In the genomic region with DNA sequence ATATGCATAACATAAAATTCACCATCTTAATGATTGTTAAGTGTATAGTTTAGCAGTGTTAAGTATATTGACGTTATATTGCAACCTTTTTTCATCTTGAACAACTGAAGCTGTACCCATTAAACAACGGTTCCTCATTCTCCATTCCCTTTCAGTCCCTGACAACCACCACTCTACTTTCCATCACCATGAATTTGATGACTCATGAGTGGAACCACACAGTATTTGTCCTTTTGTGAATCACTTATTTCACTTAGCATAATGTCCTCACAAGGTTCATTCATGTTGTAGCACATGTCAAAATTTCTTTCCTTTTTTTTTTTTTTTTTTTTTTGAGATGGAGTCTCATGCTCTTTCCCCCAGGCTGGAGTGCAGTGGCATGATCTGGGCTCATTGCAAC, we compare ENCODE assay signal across 15 cellular contexts. TPM values are rescaled to one million over a fixed set of nuclear protein-coding genes. Genes with fewer than 3 reads are reported as not detected.
A peak's percentile ranks its signal among the peaks of the same experiment; 100 is the strongest.
DNase-seq lines count a peak whose midpoint lies in the region; ATAC-seq, FAIRE-seq and TF ChIP-seq lines count a peak whose summit lies in the region.
"Had no signal": no experiment of that assay in that cellular context is flagged by ENCODE, and none has a peak within 500 bp of the region (broad histone marks: within the 10 kb centered on the region; RNA-seq: fewer than 3 reads in every experiment).

No MANE protein-coding gene starts in this region.

- CTCF ChIA-PET in A673 (lab: Charles Lee): no interaction called here
- CTCF ChIA-PET in GM10248 (lab: Yijun Ruan, JAX): interaction anchor here (0.8 kb wide), 1 partner anchor 38 kb away, joined by 3 read pairs; no protein-coding TSS in a partner anchor

- BruUV-seq in A673 (replicated peaks; lab: Mats Ljungman, UMichigan): no TSS peak

- DNase-seq in A673 (ENCODE audit: low spot score) (peak; percentile 45), H54 (ENCODE audit: insufficient read length, low spot score) (no peak), SJSA1 (ENCODE audit: low read depth in 1 of 2, low spot score in 2 of 2) (peak in 1 of 2 experiments; percentile 79), fibroblast of mammary gland (ENCODE audit: low read depth) (peak; percentile 89), transverse colon (no peak), activated gamma-delta T cell treated with Interleukin-2 at 50 U/mL for 16 hours (no peak), GM10248 (ENCODE audit: extremely low spot score) (no peak)
- DNase-seq: CD4-positive, CD25-positive, alpha-beta regulatory T cell; endodermal cell; NCI-H1930; NK-92 treated with Interleukin-12 subunit alpha and Interleukin-12 subunit beta, amount 100 ng/mL, for 24 hours; stimulated activated CD4-positive, alpha-beta T cell treated with anti-CD3 and anti-CD28 coated beads, Interleukin-15, amount 100 ng/mL, for 24 hours; stomach had no signal

- WGBS in transverse colon (ENCODE audit: low coverage in 1 of 2), 2 donors: 77 to 86% methylated on average over 2 of the region's 2 CpGs

- FAIRE-seq in H54 (lab: Jason Lieb, UNC): peak; percentile 11

- H3K27me3 ChIP-seq in A673 (replicated peaks; ENCODE audit: insufficient read depth, low read depth, low read length, poor library complexity) (no peaks in the 10 kb centered on the region), SJSA1 (replicated peaks) (no peaks in the 10 kb centered on the region), transverse colon (no peaks in the 10 kb centered on the region)

- intact Hi-C loops in A673 (cut with micrococcal nuclease; ENCODE audit: unreplicated experiment) (no loop called here), transverse colon (cut with DNase I; ENCODE audit: low total_unique reads) (loop anchor here (10.0 kb wide), 1 partner anchor 140 kb away; no protein-coding TSS in a partner anchor)

- H3K4me3 ChIP-seq in A673 (ENCODE audit: low read depth, low read length, poor library complexity, severe bottlenecking): no peak overlapping the region
- no peak overlapping the region for H3K4me3 ChIP-seq in SJSA1
- H3K4me3 ChIP-seq in fibroblast of mammary gland (ENCODE audit: control insufficient read depth, low read depth, low read length): no peak overlapping the region
- no peak overlapping the region for H3K4me3 ChIP-seq in transverse colon
- H3K4me3 ChIP-seq: stomach had no signal

- H3K4me1 ChIP-seq in A673 (ENCODE audit: insufficient read depth, low read length, poor library complexity, severe bottlenecking) (no peaks in the 10 kb centered on the region), SJSA1 (replicated peaks) (peaks cover 55% of the 10 kb centered on the region), transverse colon (peaks cover 0 to 7% (median 5%) of the 10 kb centered on the region in 4 donors)

- TF ChIP-seq EP300 in transverse colon (IDR thresholded peaks at IDR 0.05; ENCODE audit: low read depth): no peak

- no peaks in the 10 kb centered on the region for H3K36me3 ChIP-seq in A673 (ENCODE audit: insufficient read depth, low read length, poor library complexity, severe bottlenecking)
- no peaks in the 10 kb centered on the region for H3K36me3 ChIP-seq in SJSA1
- no peaks in the 10 kb centered on the region for H3K36me3 ChIP-seq in transverse colon
- H3K36me3 ChIP-seq: stomach had no signal

- in situ Hi-C loops in transverse colon (cut with MboI; ENCODE audit: low pct_ligation_motif_present in 1 of 4, low pct_unique_long_range_greater_than_20kb in 1 of 4, low sequenced_read_pairs in 3 of 4): no loop called here

- TF ChIP-seq CTCF in A673 (conservative IDR thresholded peaks at IDR 0.05; ENCODE audit: low read depth, low read length) (no peak), fibroblast of mammary gland (conservative IDR thresholded peaks at IDR 0.05; ENCODE audit: control insufficient read depth, insufficient read depth, low read depth, low read length) (no peak), transverse colon (IDR thresholded peaks at IDR 0.05) (no peak), GM10248 (IDR thresholded peaks at IDR 0.05; ENCODE audit: control extremely low read depth, extremely low read depth, low read depth, missing control alignments) (no peak)

- POLR2A ChIA-PET in A673 (lab: Charles Lee; ENCODE audit: low non-redundant PET): no interaction called here
- POLR2A ChIA-PET in GM10248 (lab: Yijun Ruan, JAX): no interaction called here

- no peak for ATAC-seq in GM18502 (IDR thresholded peaks at IDR 0.05; ENCODE audit: poor library complexity, unreplicated experiment)

- TF ChIP-seq POLR2A in H54 (IDR thresholded peaks at IDR 0.05; ENCODE audit: low read depth, low read length) (no peak), transverse colon (IDR thresholded peaks at IDR 0.05) (no peak)

- H3K27ac ChIP-seq in A673 (ENCODE audit: low read depth, low read length, poor library complexity, severe bottlenecking): no peak overlapping the region
- peak overlapping the region; percentile 92 for H3K27ac ChIP-seq in SJSA1
- no peak overlapping the region for H3K27ac ChIP-seq in transverse colon
- H3K27ac ChIP-seq: HL-60 had no signal

- no peaks in the 10 kb centered on the region for H3K9me3 ChIP-seq in A673 (ENCODE audit: low read depth, low read length, poor library complexity, severe bottlenecking)
- no peaks in the 10 kb centered on the region for H3K9me3 ChIP-seq in SJSA1 (replicated peaks)
- no peaks in the 10 kb centered on the region for H3K9me3 ChIP-seq in transverse colon
- H3K9me3 ChIP-seq: stomach had no signal

RNA-seq across cellular contexts. Expression of a gene that starts 46.0 kb away (rescaled TPM):
- total RNA-seq in A673 (2021) (not detected in 2 replicates), transverse colon (not detected)
- total RNA-seq in SJSA1 (2014; rRNA removed; shearing (Covaris generic)): not detected in 2 replicates
- total RNA-seq: CD4-positive, CD25-positive, alpha-beta regulatory T cell; endodermal cell; stomach had no signal

RNA-seq across cellular contexts. Expression of a gene that starts 54.8 kb away (rescaled TPM):
- not detected in 2 replicates for total RNA-seq in A673 (2021)
- total RNA-seq in SJSA1 (2014; rRNA removed; shearing (Covaris generic)): 1.3 and 6.8 TPM in 2 replicates
- total RNA-seq in transverse colon: 1 to 10 TPM in 3 of 4 donors, not detected in 1; 1.2 to 6.4 (median 4.9) TPM

Comparison
In these comparisons a context has a peak if more than half of its experiments do, and no peak if none do; other contexts are left out.
1. DNase-seq: peak in A673 (single experiment) and fibroblast of mammary gland (single experiment); none in H54 (single experiment), transverse colon (single experiment), activated gamma-delta T cell treated with Interleukin-2 at 50 U/mL for 16 hours (single experiment) and GM10248 (single experiment).